In genomic region chr14:74608959-74609611, GRCh38 we compare ENCODE assay signal across 7 cellular contexts. TPM values are rescaled to one million over a fixed set of nuclear protein-coding genes. Genes with fewer than 3 reads are reported as not detected.
DNase-seq lines count a peak whose midpoint lies in the region; ATAC-seq, FAIRE-seq and TF ChIP-seq lines count a peak whose summit lies in the region.

No MANE protein-coding gene starts in this region.

- DNase-seq in GM12892 (ENCODE audit: insufficient read length), result peak; percentile 52
- DNase-seq in NCI-H1436 (lab: John Stamatoyannopoulos, UW), result peak; percentile 65
- DNase-seq in T follicular helper cell (ENCODE audit: low read depth), result peak; percentile 78
- DNase-seq in activated naive CD8-positive, alpha-beta T cell treated with anti-CD3 and anti-CD28 coated beads, Interleukin-2, amount 50 U/mL, for 16 hours (ENCODE audit: low read depth, low spot score), result peak; percentile 72
- peak; percentile 90 for DNase-seq in cardiac septum (ENCODE audit: low spot score)
- peak; percentile 64 for DNase-seq in pulmonary artery endothelial cell (ENCODE audit: low read depth, low spot score)

- no peak for TF ChIP-seq POLR2A in GM12892 (IDR thresholded peaks at IDR 0.05; ENCODE audit: low read depth, low read length)

- intact Hi-C loops in cardiac septum (cut with DNase I), result no loop called here

- no peak for ATAC-seq in HG02678 (IDR thresholded peaks at IDR 0.05; ENCODE audit: unreplicated experiment)

- peak; percentile 92 for FAIRE-seq in GM12892 (lab: Jason Lieb, UNC)

RNA-seq across cellular contexts. Expression of gene LTBP2, which starts 3.0 kb away (rescaled TPM):
- 0.15 TPM for polyA plus RNA-seq in GM12892 (2012; ENCODE audit: missing spikeins)
- total RNA-seq in cardiac septum (93.7 TPM), pulmonary artery endothelial cell (122 and 232 TPM in 2 replicates)
